13 cellular contexts compared by ENCODE assay signal in the genomic region with DNA sequence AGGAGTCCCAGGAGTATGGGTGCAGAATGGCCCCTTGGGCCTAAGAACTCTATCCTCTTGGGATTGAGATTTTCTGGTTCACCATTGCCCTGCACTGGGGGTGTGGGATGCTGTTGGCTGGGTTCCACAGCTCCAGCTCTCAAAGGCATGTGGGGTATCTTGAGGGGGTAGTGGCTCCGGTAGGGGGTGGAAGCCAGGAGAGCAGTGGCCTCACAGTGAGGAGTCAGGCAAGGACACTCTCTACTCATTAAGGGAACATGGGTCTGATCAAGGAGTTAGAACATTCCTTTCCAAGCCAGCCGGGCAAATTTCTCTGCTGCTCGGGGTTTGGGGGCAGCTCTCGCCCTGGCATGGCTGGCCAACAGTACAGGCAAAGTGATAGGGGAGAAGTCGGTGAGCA. TPM values are rescaled to one million over a fixed set of nuclear protein-coding genes. Genes with fewer than 3 reads are reported as not detected.
DNase-seq lines count a peak whose midpoint lies in the region; ATAC-seq and TF ChIP-seq lines count a peak whose summit lies in the region.
"Had no signal": no experiment of that assay in that cellular context is flagged by ENCODE, and none has a peak within 500 bp of the region (broad histone marks: within the 10 kb centered on the region; RNA-seq: fewer than 3 reads in every experiment).

No MANE protein-coding gene starts in this region.

- POLR2A ChIA-PET in naive thymus-derived CD4-positive, alpha-beta T cell (lab: Charles Lee): no interaction called here
- POLR2A ChIA-PET in SK-N-SH (lab: Yijun Ruan, JAX): interaction anchor here (0.8 kb wide), 1 partner anchor 69 kb away, joined by 4 read pairs; no protein-coding TSS in a partner anchor

- TF ChIP-seq CTCF in SK-N-SH (IDR thresholded peaks at IDR 0.05) (no peak), lower lobe of right lung (IDR thresholded peaks at IDR 0.05) (no peak)

- CTCF ChIA-PET in naive thymus-derived CD4-positive, alpha-beta T cell (lab: Charles Lee): no interaction called here
- CTCF ChIA-PET in SK-N-SH (lab: Yijun Ruan, JAX): interaction anchor here (1.1 kb wide), 1 partner anchor 23 kb away, joined by 3 read pairs; no protein-coding TSS in a partner anchor

- peaks cover 54 to 57% (median 56%) of the 10 kb centered on the region in 10 experiments for H3K4me1 ChIP-seq in BLaER1 treated with 17β-estradiol and CSF1 and Interleukin-3, amounts not matched to agents 10 nM and 100 nM
- peaks cover 22 to 45% of the 10 kb centered on the region in 2 donors for H3K4me1 ChIP-seq in naive thymus-derived CD4-positive, alpha-beta T cell (ENCODE audit: control insufficient read depth in 2 of 2, insufficient read depth in 2 of 2, low read length in 2 of 2)
- H3K4me1 ChIP-seq in SK-N-SH (ENCODE audit: control insufficient read depth in 1 of 2, insufficient read depth in 2 of 2, low read depth in 1 of 2, low read length in 1 of 2) (peaks cover 0 to 17% of the 10 kb centered on the region in 2 experiments; a peak in 2 of 4 replicates), lower lobe of right lung (peaks cover 46% of the 10 kb centered on the region)

- H4K20me1 ChIP-seq in BLaER1 treated with 17β-estradiol and CSF1 and Interleukin-3, amounts not matched to agents 10 nM and 100 nM: peaks cover 99 to 100% (median 100%) of the 10 kb centered on the region in 11 experiments
- peaks cover 85% of the 10 kb centered on the region for H4K20me1 ChIP-seq in SK-N-SH (ENCODE audit: insufficient read depth)

- peaks cover 36 to 59% (median 40%) of the 10 kb centered on the region in 11 experiments for H3K36me3 ChIP-seq in BLaER1 treated with 17β-estradiol and CSF1 and Interleukin-3, amounts not matched to agents 10 nM and 100 nM
- H3K36me3 ChIP-seq in naive thymus-derived CD4-positive, alpha-beta T cell (ENCODE audit: control insufficient read depth in 2 of 3, insufficient read depth in 3 of 3, low read length in 3 of 3): peaks cover 3 to 36% (median 6%) of the 10 kb centered on the region in 3 experiments
- H3K36me3 ChIP-seq in SK-N-SH (replicated peaks in 1 of 2; ENCODE audit: control insufficient read depth in 1 of 2, insufficient read depth in 2 of 2, low read length in 1 of 2): peaks cover 8 to 24% of the 10 kb centered on the region in 2 experiments
- H3K36me3 ChIP-seq in lower lobe of right lung: peaks cover 33% of the 10 kb centered on the region

- intact Hi-C loops in naive thymus-derived CD4-positive, alpha-beta T cell (cut with micrococcal nuclease): no loop called here
- intact Hi-C loops in lower lobe of right lung (cut with DNase I): no loop called here

- peak overlapping the region in 1 of 10 experiments; percentile 2; a peak in 1 of 20 replicates for H3K4me3 ChIP-seq in BLaER1 treated with 17β-estradiol and CSF1 and Interleukin-3, amounts not matched to agents 10 nM and 100 nM
- no peak overlapping the region for H3K4me3 ChIP-seq in naive thymus-derived CD4-positive, alpha-beta T cell (ENCODE audit: low read length)
- no peak overlapping the region for H3K4me3 ChIP-seq in SK-N-SH (ENCODE audit: low read depth in 2 of 2, low read length in 1 of 2)
- H3K4me3 ChIP-seq in lower lobe of right lung: no peak overlapping the region
- H3K4me3 ChIP-seq: MG63, sigmoid colon had no signal

- no peak for TF ChIP-seq EP300 in SK-N-SH (IDR thresholded peaks at IDR 0.05; ENCODE audit: borderline replicate concordance in 1 of 2, low read depth in 1 of 2, low read length in 1 of 2)

- H3K27ac ChIP-seq in BLaER1 treated with 17β-estradiol and CSF1 and Interleukin-3, amounts not matched to agents 10 nM and 100 nM: peak overlapping the region in 9 of 11 experiments; percentile 6 to 61 (median 46); a peak in 13 of 22 replicates
- H3K27ac ChIP-seq in naive thymus-derived CD4-positive, alpha-beta T cell (ENCODE audit: low read depth, low read length): peak overlapping the region; percentile 34
- H3K27ac ChIP-seq in SK-N-SH (ENCODE audit: low read depth in 2 of 2, low read length in 1 of 2) (peak overlapping the region in 1 of 2 experiments; percentile 3; a peak in 1 of 4 replicates), lower lobe of right lung (no peak overlapping the region)

- peaks cover 87% of the 10 kb centered on the region for H3K79me2 ChIP-seq in SK-N-SH (ENCODE audit: insufficient read depth)

- H3K4me1 Mint-ChIP-seq in activated naive CD8-positive, alpha-beta T cell (ENCODE audit: low read depth): peaks cover 57% of the 10 kb centered on the region
- H3K4me1 Mint-ChIP-seq in naive thymus-derived CD4-positive, alpha-beta T cell: peaks cover 37 to 60% (median 57%) of the 10 kb centered on the region in 7 donors

- no peaks in the 10 kb centered on the region for H3K27me3 ChIP-seq in BLaER1 treated with 17β-estradiol and CSF1 and Interleukin-3, amounts not matched to agents 10 nM and 100 nM
- no peaks in the 10 kb centered on the region for H3K27me3 ChIP-seq in naive thymus-derived CD4-positive, alpha-beta T cell (ENCODE audit: control insufficient read depth in 2 of 2, insufficient read depth in 2 of 2, low read length in 2 of 2)
- H3K27me3 ChIP-seq in SK-N-SH (ENCODE audit: insufficient read depth): no peaks in the 10 kb centered on the region
- H3K27me3 ChIP-seq in lower lobe of right lung (ENCODE audit: low read depth): no peaks in the 10 kb centered on the region
- H3K27me3 ChIP-seq: MG63, sigmoid colon had no signal

- TF ChIP-seq RAD21 in SK-N-SH (IDR thresholded peaks at IDR 0.05; ENCODE audit: low read length): no peak

- peak overlapping the region; percentile 86 for H3K27ac Mint-ChIP-seq in activated naive CD8-positive, alpha-beta T cell
- H3K27ac Mint-ChIP-seq in naive thymus-derived CD4-positive, alpha-beta T cell: peak overlapping the region; percentile 80 to 93 (median 89)

- no peaks in the 10 kb centered on the region for H3K9me2 ChIP-seq in SK-N-SH

- H3F3A ChIP-seq in SK-N-SH (replicated peaks; ENCODE audit: insufficient read depth): peaks cover 5% of the 10 kb centered on the region

- no peaks in the 10 kb centered on the region for H3K9me3 ChIP-seq in BLaER1 treated with 17β-estradiol and CSF1 and Interleukin-3, amounts not matched to agents 10 nM and 100 nM (replicated peaks in 1 of 11)
- no peaks in the 10 kb centered on the region for H3K9me3 ChIP-seq in naive thymus-derived CD4-positive, alpha-beta T cell (ENCODE audit: control insufficient read depth in 2 of 3, low read length in 3 of 3)
- H3K9me3 ChIP-seq in SK-N-SH: no peaks in the 10 kb centered on the region
- H3K9me3 ChIP-seq in lower lobe of right lung: no peaks in the 10 kb centered on the region
- H3K9me3 ChIP-seq: MG63, sigmoid colon had no signal

- no peak overlapping the region for H2AFZ ChIP-seq in SK-N-SH (ENCODE audit: low read depth)

- ATAC-seq in naive thymus-derived CD4-positive, alpha-beta T cell: no peak
- no peak for ATAC-seq in lower lobe of right lung
- no peak for ATAC-seq in HG02571 (IDR thresholded peaks at IDR 0.05; ENCODE audit: unreplicated experiment)

- H3K9me3 Mint-ChIP-seq in activated naive CD8-positive, alpha-beta T cell (ENCODE audit: low read depth): no peaks in the 10 kb centered on the region
- no peaks in the 10 kb centered on the region for H3K9me3 Mint-ChIP-seq in naive thymus-derived CD4-positive, alpha-beta T cell

- WGBS in SK-N-SH (ENCODE audit: low lambda C conversion rate): 97% methylated on average over 3 of the region's 5 CpGs

- H3K36me3 Mint-ChIP-seq in activated naive CD8-positive, alpha-beta T cell: no peaks in the 10 kb centered on the region
- H3K36me3 Mint-ChIP-seq in naive thymus-derived CD4-positive, alpha-beta T cell: peaks cover 3 to 17% (median 5%) of the 10 kb centered on the region in 5 donors

- peak; percentile 26 for DNase-seq in EH (ENCODE audit: low read depth)
- DNase-seq in naive thymus-derived CD4-positive, alpha-beta T cell: no peak
- DNase-seq in SK-N-SH: no peak
- no peak for DNase-seq in NCI-H510A (lab: John Stamatoyannopoulos, UW)
- DNase-seq in lower lobe of right lung: no peak
- DNase-seq: foreskin fibroblast, GF-D8, H7, MG63, sigmoid colon had no signal

- peak overlapping the region; percentile 40 for H3K4me3 Mint-ChIP-seq in activated naive CD8-positive, alpha-beta T cell
- H3K4me3 Mint-ChIP-seq in naive thymus-derived CD4-positive, alpha-beta T cell: peak overlapping the region in 9 of 10 donors; percentile 2 to 61 (median 44)

- peak overlapping the region; percentile 57 to 88 (median 80) for H3K4me2 ChIP-seq in BLaER1 treated with 17β-estradiol and CSF1 and Interleukin-3, amounts not matched to agents 10 nM and 100 nM
- H3K4me2 ChIP-seq in SK-N-SH: no peak overlapping the region

- H3K9ac ChIP-seq in BLaER1 treated with 17β-estradiol and CSF1 and Interleukin-3, amounts not matched to agents 10 nM and 100 nM: peak overlapping the region in 8 of 11 experiments; percentile 0 to 46 (median 22); a peak in 7 of 22 replicates
- no peak overlapping the region for H3K9ac ChIP-seq in SK-N-SH

- no peaks in the 10 kb centered on the region for H3K27me3 Mint-ChIP-seq in activated naive CD8-positive, alpha-beta T cell
- no peaks in the 10 kb centered on the region for H3K27me3 Mint-ChIP-seq in naive thymus-derived CD4-positive, alpha-beta T cell

TF ChIP-seq in SK-N-SH, 30 proteins besides CTCF, POLR2A, EP300 and RAD21 (continues in another document):
- no peak for TF ChIP-seq USF2 (IDR thresholded peaks at IDR 0.05; ENCODE audit: borderline replicate concordance, low read depth, low read length)
- TF ChIP-seq RCOR1 (IDR thresholded peaks at IDR 0.05; ENCODE audit: low read length): no peak
- no peak for TF ChIP-seq NRF1 (IDR thresholded peaks at IDR 0.05; ENCODE audit: low read depth, low read length)
- TF ChIP-seq RFX5 (IDR thresholded peaks at IDR 0.05; ENCODE audit: low read length): no peak
- TF ChIP-seq SIN3A (IDR thresholded peaks at IDR 0.05; ENCODE audit: borderline replicate concordance, low read depth, low read length): no peak
- no peak for TF ChIP-seq FOSL2 (IDR thresholded peaks at IDR 0.05; ENCODE audit: borderline replicate concordance, low read depth)
- TF ChIP-seq JUND (IDR thresholded peaks at IDR 0.05): no peak
- TF ChIP-seq, protein P1, sequence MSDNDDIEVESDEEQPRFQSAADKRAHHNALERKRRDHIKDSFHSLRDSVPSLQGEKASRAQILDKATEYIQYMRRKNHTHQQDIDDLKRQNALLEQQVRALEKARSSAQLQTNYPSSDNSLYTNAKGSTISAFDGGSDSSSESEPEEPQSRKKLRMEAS (IDR thresholded peaks at IDR 0.05; ENCODE audit: low read depth): no peak

RNA-seq across cellular contexts. Expression of gene LARP1, which starts 33.0 kb away (rescaled TPM):
- total RNA-seq in naive thymus-derived CD4-positive, alpha-beta T cell: 100 to 1,000 TPM; 127 to 217 (median 176) TPM
- 10 to 100 TPM; 12.2 to 28.0 TPM for polyA plus RNA-seq in naive thymus-derived CD4-positive, alpha-beta T cell
- 38.5 and 57.4 TPM in 2 replicates for polyA plus RNA-seq in SK-N-SH (2012; rRNA removed)
- 46.5 and 58.5 TPM in 2 replicates for polyA plus RNA-seq in SK-N-SH (2012; cell fraction: cytosol; rRNA removed)
- polyA plus RNA-seq in SK-N-SH (2012; cell fraction: nucleus; rRNA removed): 85.9 and 98.2 TPM in 2 replicates
- total RNA-seq in lower lobe of right lung: 143 TPM
